ENCODE assay signal across 1 cellular context in the genomic region with DNA sequence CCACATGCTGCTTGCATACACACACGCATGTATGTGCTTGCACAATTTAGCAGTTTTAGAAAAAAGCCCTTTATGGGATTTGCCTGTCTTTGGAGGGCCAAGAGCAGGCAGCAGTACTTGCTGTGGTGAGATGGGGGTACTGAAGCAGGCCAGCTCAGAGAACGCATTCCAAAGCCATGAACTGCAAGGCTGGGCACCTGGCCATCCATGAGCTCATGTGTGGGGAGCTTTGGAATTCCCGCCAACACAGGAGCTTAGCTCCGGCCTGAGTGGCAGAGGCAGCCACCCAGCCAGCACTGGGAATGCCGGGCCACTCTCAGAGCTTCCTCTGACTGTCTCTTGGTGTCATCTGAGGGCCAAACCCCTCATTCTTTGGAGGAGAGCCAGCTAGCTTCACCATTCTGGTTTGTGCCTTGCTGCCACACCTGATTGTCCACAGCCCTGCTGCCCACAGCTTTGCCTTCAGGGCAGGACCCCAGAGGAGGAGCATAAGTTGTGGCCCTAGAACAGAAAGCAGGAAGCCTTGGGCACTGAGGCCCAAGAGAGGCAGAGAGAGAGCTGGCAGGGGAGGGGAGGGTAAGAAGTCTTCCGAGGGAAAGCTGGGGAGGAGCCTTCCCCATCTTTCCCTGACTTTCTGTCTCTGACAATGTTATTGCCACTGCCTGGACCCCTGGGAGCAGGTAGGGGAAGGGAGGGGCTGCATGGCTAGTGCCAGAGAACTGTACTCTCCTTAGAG.
TF ChIP-seq lines count a peak whose summit lies in the region.

No MANE protein-coding gene starts in this region.

TF ChIP-seq in A549, 52 proteins besides CTCF, POLR2A, EP300 and RAD21 (continued from another document):
- no peak for TF ChIP-seq ZNF302 (CRISPR knock-in tag; IDR thresholded peaks at IDR 0.05)
- TF ChIP-seq FOSB (CRISPR knock-in tag; IDR thresholded peaks at IDR 0.05), result no peak
- TF ChIP-seq RCOR1 (IDR thresholded peaks at IDR 0.05; ENCODE audit: low read depth, low read length), result no peak
- TF ChIP-seq, protein P1, sequence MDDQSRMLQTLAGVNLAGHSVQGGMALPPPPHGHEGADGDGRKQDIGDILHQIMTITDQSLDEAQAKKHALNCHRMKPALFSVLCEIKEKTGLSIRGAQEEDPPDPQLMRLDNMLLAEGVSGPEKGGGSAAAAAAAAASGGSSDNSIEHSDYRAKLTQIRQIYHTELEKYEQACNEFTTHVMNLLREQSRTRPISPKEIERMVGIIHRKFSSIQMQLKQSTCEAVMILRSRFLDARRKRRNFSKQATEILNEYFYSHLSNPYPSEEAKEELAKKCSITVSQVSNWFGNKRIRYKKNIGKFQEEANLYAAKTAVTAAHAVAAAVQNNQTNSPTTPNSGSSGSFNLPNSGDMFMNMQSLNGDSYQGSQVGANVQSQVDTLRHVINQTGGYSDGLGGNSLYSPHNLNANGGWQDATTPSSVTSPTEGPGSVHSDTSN (IDR thresholded peaks at IDR 0.05), result no peak
- TF ChIP-seq, protein P2, sequence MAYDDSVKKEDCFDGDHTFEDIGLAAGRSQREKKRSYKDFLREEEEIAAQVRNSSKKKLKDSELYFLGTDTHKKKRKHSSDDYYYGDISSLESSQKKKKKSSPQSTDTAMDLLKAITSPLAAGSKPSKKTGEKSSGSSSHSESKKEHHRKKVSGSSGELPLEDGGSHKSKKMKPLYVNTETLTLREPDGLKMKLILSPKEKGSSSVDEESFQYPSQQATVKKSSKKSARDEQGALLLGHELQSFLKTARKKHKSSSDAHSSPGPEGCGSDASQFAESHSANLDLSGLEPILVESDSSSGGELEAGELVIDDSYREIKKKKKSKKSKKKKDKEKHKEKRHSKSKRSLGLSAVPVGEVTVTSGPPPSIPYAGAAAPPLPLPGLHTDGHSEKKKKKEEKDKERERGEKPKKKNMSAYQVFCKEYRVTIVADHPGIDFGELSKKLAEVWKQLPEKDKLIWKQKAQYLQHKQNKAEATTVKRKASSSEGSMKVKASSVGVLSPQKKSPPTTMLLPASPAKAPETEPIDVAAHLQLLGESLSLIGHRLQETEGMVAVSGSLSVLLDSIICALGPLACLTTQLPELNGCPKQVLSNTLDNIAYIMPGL (CRISPR knock-in tag; IDR thresholded peaks at IDR 0.05; ENCODE audit: borderline replicate concordance), result no peak
- no peak for TF ChIP-seq TP53 (CRISPR knock-in tag; IDR thresholded peaks at IDR 0.05)
- TF ChIP-seq, protein P3, sequence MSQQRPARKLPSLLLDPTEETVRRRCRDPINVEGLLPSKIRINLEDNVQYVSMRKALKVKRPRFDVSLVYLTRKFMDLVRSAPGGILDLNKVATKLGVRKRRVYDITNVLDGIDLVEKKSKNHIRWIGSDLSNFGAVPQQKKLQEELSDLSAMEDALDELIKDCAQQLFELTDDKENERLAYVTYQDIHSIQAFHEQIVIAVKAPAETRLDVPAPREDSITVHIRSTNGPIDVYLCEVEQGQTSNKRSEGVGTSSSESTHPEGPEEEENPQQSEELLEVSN (IDR thresholded peaks at IDR 0.05; ENCODE audit: borderline replicate concordance, low read depth), result peak; percentile 48; the same call in 1 of the 2 replicates
- no peak for TF ChIP-seq USF2 (IDR thresholded peaks at IDR 0.05)
- no peak for TF ChIP-seq CBX8 (IDR thresholded peaks at IDR 0.05)
- TF ChIP-seq FOXS1 (CRISPR knock-in tag; IDR thresholded peaks at IDR 0.05), result no peak
